7 cellular contexts compared by ENCODE assay signal in genomic region chr2:96538487-96539214, GRCh38. TPM values are rescaled to one million over a fixed set of nuclear protein-coding genes. Genes with fewer than 3 reads are reported as not detected.
DNase-seq lines count a peak whose midpoint lies in the region; TF ChIP-seq lines count a peak whose summit lies in the region.

No MANE protein-coding gene starts in this region.

- H3K27me3 ChIP-seq in neuron (ENCODE audit: insufficient read depth, low read length) (peaks cover 6% of the 10 kb centered on the region), stomach (no peaks in the 10 kb centered on the region)

- peak; percentile 57 for TF ChIP-seq EP300 in stomach (IDR thresholded peaks at IDR 0.05)

- no peaks in the 10 kb centered on the region for H3K9me3 ChIP-seq in KOPT-K1 (ENCODE audit: insufficient read depth, low read length, poor library complexity, severe bottlenecking)
- H3K9me3 ChIP-seq in neuron (ENCODE audit: low read length): no peaks in the 10 kb centered on the region
- no peaks in the 10 kb centered on the region for H3K9me3 ChIP-seq in stomach

- peak; percentile 91 for DNase-seq in activated T-cell treated with anti-CD3 and anti-CD28 coated beads, Interleukin-2, amount 50 U/mL, for 24 hours
- no peak for DNase-seq in fibroblast of the aortic adventitia (ENCODE audit: low read depth)
- DNase-seq in stomach: peak; percentile 77
- no peak for DNase-seq in SW 1271 (lab: John Stamatoyannopoulos, UW)
- DNase-seq in GM19238 (ENCODE audit: insufficient read length, low spot score): no peak

- TF ChIP-seq POLR2A in stomach (IDR thresholded peaks at IDR 0.05): peak in 1 of 4 donors; percentile 35

- intact Hi-C loops in stomach (cut with DNase I; ENCODE audit: low total_unique reads): no loop called here

- no peaks in the 10 kb centered on the region for H3K27me3 Mint-ChIP-seq in activated T-cell treated with anti-CD3 and anti-CD28 coated beads, Interleukin-2, amount 50 U/mL, for 24 hours

- H3K36me3 Mint-ChIP-seq in activated T-cell treated with anti-CD3 and anti-CD28 coated beads, Interleukin-2, amount 50 U/mL, for 24 hours (ENCODE audit: low read depth): peaks cover 65% of the 10 kb centered on the region

- H3K27ac Mint-ChIP-seq in activated T-cell treated with anti-CD3 and anti-CD28 coated beads, Interleukin-2, amount 50 U/mL, for 24 hours: peak overlapping the region; percentile 97

- H3K4me1 Mint-ChIP-seq in activated T-cell treated with anti-CD3 and anti-CD28 coated beads, Interleukin-2, amount 50 U/mL, for 24 hours (ENCODE audit: low read depth): peaks cover 71% of the 10 kb centered on the region

- H3K4me3 Mint-ChIP-seq in activated T-cell treated with anti-CD3 and anti-CD28 coated beads, Interleukin-2, amount 50 U/mL, for 24 hours: peak overlapping the region; percentile 95

- TF ChIP-seq CTCF in fibroblast of the aortic adventitia (IDR thresholded peaks at IDR 0.05; ENCODE audit: insufficient read depth, low read length): no peak
- TF ChIP-seq CTCF in stomach (IDR thresholded peaks at IDR 0.05): no peak

- H3K4me1 ChIP-seq in neuron (ENCODE audit: insufficient read depth, low read length) (peaks cover 16% of the 10 kb centered on the region), stomach (peaks cover 45 to 92% (median 70%) of the 10 kb centered on the region in 4 donors)

- peaks cover 24% of the 10 kb centered on the region; the same call in 1 of the 2 replicates for H3K36me3 ChIP-seq in KOPT-K1 (ENCODE audit: insufficient read depth, low read length)
- no peaks in the 10 kb centered on the region for H3K36me3 ChIP-seq in neuron (ENCODE audit: insufficient read depth, low read length)
- H3K36me3 ChIP-seq in stomach: peaks cover 0 to 21% (median 10%) of the 10 kb centered on the region in 4 donors

- peak overlapping the region; percentile 76 for H3K4me3 ChIP-seq in fibroblast of the aortic adventitia (ENCODE audit: low read depth, low read length)
- H3K4me3 ChIP-seq in neuron (ENCODE audit: low read length): peak overlapping the region; percentile 73
- H3K4me3 ChIP-seq in stomach: peak overlapping the region; percentile 84 to 97 (median 90)

- no peaks in the 10 kb centered on the region for H3K9me3 Mint-ChIP-seq in activated T-cell treated with anti-CD3 and anti-CD28 coated beads, Interleukin-2, amount 50 U/mL, for 24 hours

- WGBS in stomach, 5 donors: 17 to 40% (median 21%) methylated on average over 11 to 24 of the region's 24 CpGs

- peak overlapping the region; percentile 87 for H3K27ac ChIP-seq in KOPT-K1 (ENCODE audit: low read depth, low read length, poor library complexity, severe bottlenecking)
- H3K27ac ChIP-seq in stomach: peak overlapping the region; percentile 89 to 99 (median 98)

- H2AFZ ChIP-seq in neuron (ENCODE audit: low read depth, low read length): no peak overlapping the region

RNA-seq across cellular contexts. Expression of gene ARID5A, which starts 2.1 kb away (rescaled TPM):
- 7.8 and 8.3 TPM in 2 replicates for total RNA-seq in fibroblast of the aortic adventitia (ENCODE audit: low replicate concordance)
- 10 to 100 TPM in 3 of 5 donors, 1 to 10 TPM in 2; 1.2 to 26.8 (median 13.6) TPM for total RNA-seq in stomach
- 10 to 100 TPM; 12.2 to 17.3 (median 15.7) TPM for polyA plus RNA-seq in stomach

RNA-seq across cellular contexts. Expression of gene NEURL3, which starts 33.5 kb away (rescaled TPM):
- total RNA-seq in fibroblast of the aortic adventitia (ENCODE audit: low replicate concordance) (not detected in 2 replicates), stomach (10 to 100 TPM in 1 of 5 donors, not detected in 4; 12.7 TPM)
- 1 to 10 TPM in 2 of 3 donors, under 1 TPM in 1; 0.50 to 1.9 (median 1.4) TPM for polyA plus RNA-seq in stomach

Comparison
In these comparisons a context has a peak if more than half of its experiments do, and no peak if none do; other contexts are left out.
1. DNase-seq: peak in activated T-cell treated with anti-CD3 and anti-CD28 coated beads, Interleukin-2, amount 50 U/mL, for 24 hours (single experiment) and stomach (single experiment); none in fibroblast of the aortic adventitia (single experiment), SW 1271 (0 of 2) and GM19238 (single experiment).
2. Peak in every context shown above with its lines, with median percentiles within 50 percentile points of each other: H3K4me3 ChIP-seq.